In genomic region chr10:133373104-133373624, GRCh38 we compare ENCODE assay signal across 8 cellular contexts. TPM values are rescaled to one million over a fixed set of nuclear protein-coding genes. Genes with fewer than 3 reads are reported as not detected.
DNase-seq lines count a peak whose midpoint lies in the region; ATAC-seq, FAIRE-seq and TF ChIP-seq lines count a peak whose summit lies in the region.

ECHS1 (minus strand) TSS chr10:133373354; CDS start chr10:133373333, 21 bp downstream.

- H3K9me3 Mint-ChIP-seq in central memory CD8-positive, alpha-beta T cell: no peaks in the 10 kb centered on the region

- ATAC-seq in GM19035 (IDR thresholded peaks at IDR 0.05; ENCODE audit: unreplicated experiment): peak; percentile 94
- peak; percentile 96 for ATAC-seq in HG03342 (IDR thresholded peaks at IDR 0.05; ENCODE audit: unreplicated experiment)
- peak; percentile 99 to 100 for ATAC-seq in activated CD4-positive, CD25-positive, alpha-beta regulatory T cell treated with anti-CD3 and anti-CD28 coated beads, Interleukin-2, amount 50 U/mL, for 24 hours
- peak; percentile 99 for ATAC-seq in central memory CD8-positive, alpha-beta T cell (replicated peaks; ENCODE audit: extremely low read depth, poor library complexity, severe bottlenecking)

- no peaks in the 10 kb centered on the region for H3K79me2 ChIP-seq in keratinocyte (ENCODE audit: control insufficient read depth, insufficient read depth, low read length)

- H3K27me3 Mint-ChIP-seq in central memory CD8-positive, alpha-beta T cell: no peaks in the 10 kb centered on the region

- no peaks in the 10 kb centered on the region for H4K20me1 ChIP-seq in keratinocyte (ENCODE audit: control insufficient read depth, extremely low read depth, insufficient read depth, low read length)

- peak within 1 kb of the TSS; percentile 40 for H3K27ac ChIP-seq in keratinocyte (ENCODE audit: control insufficient read depth, insufficient read depth, low read length)

- no peak for TF ChIP-seq CTCF in keratinocyte (optimal IDR thresholded peaks at IDR 0.05 in 1 of 3, IDR thresholded peaks at IDR 0.05 in 1 of 3, conservative IDR thresholded peaks at IDR 0.05 in 1 of 3; ENCODE audit: extremely low read depth in 1 of 3, insufficient read depth in 2 of 3, low read length in 3 of 3)

- peak within 1 kb of the TSS; percentile 81 for H3K9ac ChIP-seq in keratinocyte (ENCODE audit: control insufficient read depth, extremely low read depth, insufficient read depth, low read length)

- DNase-seq in AG08396 (ENCODE audit: low spot score): peak; percentile 100
- DNase-seq in NCI-H345 treated with DMSO at 0.1 percent for 48 hours (lab: John Stamatoyannopoulos, UW; ENCODE audit: unreplicated experiment): peak; percentile 74
- DNase-seq in central memory CD8-positive, alpha-beta T cell (ENCODE audit: low spot score in 2 of 2): peak; percentile 83 to 85
- no peak for DNase-seq in keratinocyte (ENCODE audit: low read depth, low spot score)
- DNase-seq in stimulated activated CD4-positive, alpha-beta T cell treated with anti-CD3 and anti-CD28 coated beads, Interleukin-12 subunit alpha, Interleukin-12 subunit beta, amount 100 ng/mL, for 48 hours (ENCODE audit: low read depth in 2 of 3, low spot score in 1 of 3): peak; percentile 85 to 93 (median 92)

- no peak for FAIRE-seq in keratinocyte (lab: Jason Lieb, UNC)

- peaks cover 5% of the 10 kb centered on the region for H3K4me1 ChIP-seq in keratinocyte (ENCODE audit: control insufficient read depth, extremely low read depth, insufficient read depth, low read length)

- peaks cover 11% of the 10 kb centered on the region for H3K36me3 Mint-ChIP-seq in central memory CD8-positive, alpha-beta T cell (ENCODE audit: insufficient read depth)

- dilution Hi-C loops in keratinocyte (cut with MboI; ENCODE audit: extremely low pct_ligation_motif_present, low sequenced_read_pairs): no loop called here

- no peaks in the 10 kb centered on the region for H3K9me1 ChIP-seq in keratinocyte (ENCODE audit: control insufficient read depth, extremely low read depth, insufficient read depth, low read length)

- H3K4me3 Mint-ChIP-seq in central memory CD8-positive, alpha-beta T cell: peak within 1 kb of the TSS; percentile 77

- no peaks in the 10 kb centered on the region for H3K27me3 ChIP-seq in keratinocyte (ENCODE audit: control insufficient read depth, extremely low read depth, insufficient read depth, low read length)

- no peaks in the 10 kb centered on the region for H3K9me3 ChIP-seq in keratinocyte (ENCODE audit: control insufficient read depth, low read depth, low read length)

- H3K4me1 Mint-ChIP-seq in central memory CD8-positive, alpha-beta T cell: peaks cover 6% of the 10 kb centered on the region

- H3K27ac Mint-ChIP-seq in central memory CD8-positive, alpha-beta T cell (ENCODE audit: low read depth): no peak within 1 kb of the TSS

- H2AFZ ChIP-seq in keratinocyte (ENCODE audit: control insufficient read depth, low read length): peak within 1 kb of the TSS; percentile 90

- peak within 1 kb of the TSS; percentile 76 for H3K4me2 ChIP-seq in keratinocyte (ENCODE audit: control insufficient read depth, extremely low read depth, insufficient read depth, low read depth, low read length)

- H3K36me3 ChIP-seq in keratinocyte (ENCODE audit: control insufficient read depth in 2 of 2, extremely low read depth in 1 of 2, insufficient read depth in 2 of 2, low read length in 2 of 2): peaks cover 12 to 15% of the 10 kb centered on the region in 2 experiments

- peak within 1 kb of the TSS; percentile 68 to 93 (median 68) for H3K4me3 ChIP-seq in keratinocyte (ENCODE audit: control insufficient read depth in 2 of 3, extremely low read depth in 1 of 3, insufficient read depth in 2 of 3, low read depth in 1 of 3, low read length in 3 of 3)

RNA-seq across cellular contexts. Expression of gene ECHS1, which starts in this region (rescaled TPM):
- 18.1 to 73.9 TPM (median 27.1 TPM) in 3 replicates for polyA plus RNA-seq in keratinocyte
- polyA plus RNA-seq in keratinocyte (2011; ENCODE audit: low read depth): 14.8 TPM
- polyA plus RNA-seq in keratinocyte (2011; cell fraction: cytosol; rRNA removed): 44.0 and 61.2 TPM in 2 replicates
- polyA plus RNA-seq in keratinocyte (2011; cell fraction: nucleus; rRNA removed): 29.7 and 31.8 TPM in 2 replicates
- 51.7 and 67.9 TPM in 2 replicates for polyA plus RNA-seq in keratinocyte (2012; ENCODE audit: low replicate concordance)
- polyA minus RNA-seq in keratinocyte: 18.8 to 37.9 TPM (median 19.9 TPM) in 3 replicates
- 24.2 TPM for polyA minus RNA-seq in keratinocyte (2011; cell fraction: cytosol; rRNA and poly(A)+ RNA removed)
- 4.7 and 10.5 TPM in 2 replicates for polyA minus RNA-seq in keratinocyte (2011; cell fraction: nucleus; rRNA and poly(A)+ RNA removed)
